8 cellular contexts compared by ENCODE assay signal in genomic region chr19:51394045-51394836, GRCh38. TPM values are rescaled to one million over a fixed set of nuclear protein-coding genes. Genes with fewer than 3 reads are reported as not detected.
DNase-seq lines count a peak whose midpoint lies in the region; ATAC-seq and TF ChIP-seq lines count a peak whose summit lies in the region.

No MANE protein-coding gene starts in this region.

- H3K4me3 Mint-ChIP-seq in GM23338 (peak overlapping the region; percentile 94), type B pancreatic cell (peak overlapping the region; percentile 85)

- H3K79me2 ChIP-seq in GM23338 (replicated peaks; ENCODE audit: insufficient read depth) = peaks cover 11% of the 10 kb centered on the region; the same call in 1 of the 2 replicates

- no peaks in the 10 kb centered on the region for H3K9me3 ChIP-seq in heart right ventricle

- H3K4me2 ChIP-seq in GM23338 = peak overlapping the region; percentile 83

- intact Hi-C loops in heart right ventricle (cut with DNase I) = loop anchor here in 4 of 10 donors (1.0 to 10.0 kb wide), 4 partner anchors 27 to 59 kb away; partner anchors contain the start of gene ETFB (in 2 of the 4)

- H3K27me3 ChIP-seq in GM23338 (ENCODE audit: insufficient read depth) (no peaks in the 10 kb centered on the region), heart right ventricle (peaks cover 0 to 9% (median 0%) of the 10 kb centered on the region in 7 donors)

- no peaks in the 10 kb centered on the region for H3K36me3 ChIP-seq in GM23338 (ENCODE audit: insufficient read depth)
- no peaks in the 10 kb centered on the region for H3K36me3 ChIP-seq in heart right ventricle

- H3K27ac Mint-ChIP-seq in GM23338 (peak overlapping the region; percentile 97), type B pancreatic cell (peak overlapping the region; percentile 86)

- 0 out of 2 replicates have a peak, but pooled peaks cover 3% of the 10 kb centered on the region for H3F3A ChIP-seq in GM23338 (replicated peaks; ENCODE audit: low read depth)

- no peaks in the 10 kb centered on the region for H4K20me1 ChIP-seq in GM23338 (replicated peaks; ENCODE audit: insufficient read depth)

- 0 out of 2 replicates have a peak, but pooled peaks cover 8% of the 10 kb centered on the region for H3K4me1 ChIP-seq in GM23338 (ENCODE audit: insufficient read depth)
- H3K4me1 ChIP-seq in heart right ventricle = peaks cover 3 to 28% (median 7%) of the 10 kb centered on the region in 9 donors

- H3K27ac ChIP-seq in GM23338 (ENCODE audit: low read depth) = peak overlapping the region; percentile 92
- peak overlapping the region; percentile 4 for H3K27ac ChIP-seq in adipose tissue (ENCODE audit: low read depth, low read length)
- H3K27ac ChIP-seq in heart right ventricle = peak overlapping the region in 9 of 10 donors; percentile 50 to 90 (median 76)

- ATAC-seq in GM23338 (peak; percentile 92), heart right ventricle (peak; percentile 96 to 98 (median 98))

- H3K27me3 Mint-ChIP-seq in GM23338 (ENCODE audit: insufficient read depth, low read depth, poor library complexity) (peaks cover 12% of the 10 kb centered on the region), type B pancreatic cell (no peaks in the 10 kb centered on the region)

- H3K4me1 Mint-ChIP-seq in GM23338 = peaks cover 31% of the 10 kb centered on the region
- peaks cover 26% of the 10 kb centered on the region for H3K4me1 Mint-ChIP-seq in type B pancreatic cell (ENCODE audit: unreplicated experiment)

- H3K36me3 Mint-ChIP-seq in GM23338 (ENCODE audit: low read depth) = peaks cover 7% of the 10 kb centered on the region
- peaks cover 3% of the 10 kb centered on the region for H3K36me3 Mint-ChIP-seq in type B pancreatic cell

- TF ChIP-seq CTCF in GM23338 (conservative IDR thresholded peaks at IDR 0.05; ENCODE audit: low read depth in 2 of 2) (no peak), heart right ventricle (IDR thresholded peaks at IDR 0.05) (peak in 2 of 9 donors; percentile 19 to 26), type B pancreatic cell (conservative IDR thresholded peaks at IDR 0.05) (no peak)

- peak overlapping the region; percentile 59 for H3K4me3 ChIP-seq in GM23338
- H3K4me3 ChIP-seq in heart right ventricle = peak overlapping the region in 9 of 10 donors; percentile 15 to 56 (median 46)

- peak; percentile 100 for DNase-seq in ELR (ENCODE audit: low read depth)
- DNase-seq in GM23338 (ENCODE audit: low spot score) = peak; percentile 100
- DNase-seq in LHCN-M2 (ENCODE audit: low read depth) = peak; percentile 99
- peak; percentile 100 for DNase-seq in SW480 (ENCODE audit: low spot score)
- peak; percentile 86 to 96 for DNase-seq in heart right ventricle
- DNase-seq in pons (ENCODE audit: low spot score) = peak; percentile 99
- DNase-seq in type B pancreatic cell (ENCODE audit: extremely low spot score, unreplicated experiment) = peak; percentile 92

- H3K9me2 ChIP-seq in GM23338 (ENCODE audit: insufficient read depth) = no peaks in the 10 kb centered on the region

- H3K9me3 Mint-ChIP-seq in GM23338 (no peaks in the 10 kb centered on the region; the same call in 1 of the 3 replicates), type B pancreatic cell (peaks cover 9% of the 10 kb centered on the region)

- H2AFZ ChIP-seq in GM23338 = no peak overlapping the region

- 1 to 3% (median 2%) methylated on average over 43 to 45 of the region's 45 CpGs for WGBS in adipose tissue, 3 donors
- WGBS in heart right ventricle, 2 donors = 1 to 2% methylated on average over 45 of the region's 45 CpGs

RNA-seq across cellular contexts. Expression of gene C19orf84, which starts 3.9 kb away (rescaled TPM):
- 1.4 and 5.6 TPM in 2 replicates for total RNA-seq in GM23338 (2014; rRNA removed; shearing (Covaris generic))
- polyA plus RNA-seq in GM23338 (2016; fragmentation: Nextera tagmentation; extraction: Ambion mirVana) (3.9 and 4.4 TPM in 2 replicates), adipose tissue (under 1 TPM in 1 of 3 donors, not detected in 2; 0.56 TPM), heart right ventricle (not detected)
- total RNA-seq in LHCN-M2 (2014; rRNA removed) (not detected in 2 replicates), heart right ventricle (not detected), type B pancreatic cell (ENCODE audit: low replicate concordance) (0.43 TPM in 1 of 2 replicates, not detected in the other)
- not detected for polyA plus RNA-seq in LHCN-M2 (2012)

RNA-seq across cellular contexts. Expression of gene LIM2, which starts 6.5 kb away (rescaled TPM):
- total RNA-seq in GM23338 (2014; rRNA removed; shearing (Covaris generic)) = not detected in 2 replicates
- polyA plus RNA-seq in GM23338 (2016; fragmentation: Nextera tagmentation; extraction: Ambion mirVana) = not detected in 2 replicates
- total RNA-seq in LHCN-M2 (2014; rRNA removed) = not detected in 2 replicates
- not detected for polyA plus RNA-seq in LHCN-M2 (2012)
- polyA plus RNA-seq in adipose tissue = not detected
- not detected for total RNA-seq in heart right ventricle
- not detected for polyA plus RNA-seq in heart right ventricle
- 19.5 TPM in 1 of 2 replicates, not detected in the other for total RNA-seq in type B pancreatic cell (ENCODE audit: low replicate concordance)

RNA-seq across cellular contexts. Expression of gene NKG7, which starts 21.8 kb away (rescaled TPM):
- not detected in 2 replicates for total RNA-seq in GM23338 (2014; rRNA removed; shearing (Covaris generic))
- polyA plus RNA-seq in GM23338 (2016; fragmentation: Nextera tagmentation; extraction: Ambion mirVana) (not detected in 2 replicates), adipose tissue (10 to 100 TPM in 1 of 3 donors, 1 to 10 TPM in 2; 1.5 to 10.3 (median 9.1) TPM), heart right ventricle (1 to 10 TPM; 2.0 to 3.1 TPM)
- total RNA-seq in LHCN-M2 (2014; rRNA removed) (not detected in 2 replicates), heart right ventricle (10 to 100 TPM in 1 of 10 donors, 1 to 10 TPM in 6, under 1 TPM in 3; 0.47 to 23.1 (median 2.2) TPM), type B pancreatic cell (ENCODE audit: low replicate concordance) (not detected in 2 replicates)
- not detected for polyA plus RNA-seq in LHCN-M2 (2012)

RNA-seq across cellular contexts. Expression of gene SIGLEC10, which starts 23.2 kb away (rescaled TPM):
- not detected in 2 replicates for total RNA-seq in GM23338 (2014; rRNA removed; shearing (Covaris generic))
- 0.47 and 0.56 TPM in 2 replicates for polyA plus RNA-seq in GM23338 (2016; fragmentation: Nextera tagmentation; extraction: Ambion mirVana)
- not detected in 2 replicates for total RNA-seq in LHCN-M2 (2014; rRNA removed)
- polyA plus RNA-seq in LHCN-M2 (2012) = 0.10 TPM
- polyA plus RNA-seq in adipose tissue = 1 to 10 TPM; 2.1 to 3.5 (median 2.4) TPM
- 1 to 10 TPM in 3 of 10 donors, under 1 TPM in 7; 0.17 to 4.2 (median 0.82) TPM for total RNA-seq in heart right ventricle
- polyA plus RNA-seq in heart right ventricle = 1 to 10 TPM in 1 of 2 donors, under 1 TPM in 1; 0.22 to 1.8 TPM
- not detected in 2 replicates for total RNA-seq in type B pancreatic cell (ENCODE audit: low replicate concordance)

RNA-seq across cellular contexts. Expression of gene CLDND2, which starts 25.4 kb away (rescaled TPM):
- not detected in 2 replicates for total RNA-seq in GM23338 (2014; rRNA removed; shearing (Covaris generic))
- 7.7 and 12.1 TPM in 2 replicates for polyA plus RNA-seq in GM23338 (2016; fragmentation: Nextera tagmentation; extraction: Ambion mirVana)
- total RNA-seq in LHCN-M2 (2014; rRNA removed) = not detected in 2 replicates
- 2.1 TPM for polyA plus RNA-seq in LHCN-M2 (2012)
- polyA plus RNA-seq in adipose tissue = 1 to 10 TPM in 1 of 3 donors, under 1 TPM in 2; 0.48 to 3.3 (median 0.49) TPM
- total RNA-seq in heart right ventricle = 1 to 10 TPM in 9 of 10 donors, not detected in 1; 1.4 to 2.2 (median 1.6) TPM
- 1 to 10 TPM in 1 of 2 donors, not detected in 1; 1.2 TPM for polyA plus RNA-seq in heart right ventricle
- 0.97 TPM in 1 of 2 replicates, not detected in the other for total RNA-seq in type B pancreatic cell (ENCODE audit: low replicate concordance)

Comparison
In these comparisons a context has a peak if more than half of its experiments do, and no peak if none do; other contexts are left out.
1. Peak in every context shown above with its lines: DNase-seq, ATAC-seq, H3K4me3 ChIP-seq and H3K27ac ChIP-seq.
2. H3K27ac ChIP-seq: peak in every context shown above with its lines; median percentile 92 in GM23338; 76 in heart right ventricle; 4 in adipose tissue.